In the genomic region with DNA sequence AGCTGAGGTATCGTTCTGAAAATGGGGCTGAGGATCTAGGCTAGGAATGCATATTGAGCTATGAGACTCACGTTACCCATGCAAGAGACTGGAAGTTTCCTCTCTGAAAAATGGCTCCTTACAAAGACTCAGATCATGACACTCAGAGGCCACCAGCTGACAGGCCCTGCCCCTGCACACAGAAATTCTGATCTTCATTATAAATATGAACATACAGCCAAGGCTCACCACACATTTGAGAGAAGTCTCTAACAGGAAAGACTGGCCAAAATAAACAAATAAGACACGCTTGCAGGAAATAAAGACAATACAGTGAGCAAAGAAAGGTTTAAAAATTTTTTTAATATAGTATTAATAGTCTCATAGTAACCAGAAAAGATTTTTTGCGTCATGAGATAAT, we compare ENCODE assay signal across 17 cellular contexts.
"Had no signal": no experiment of that assay in that cellular context is flagged by ENCODE, and none has a peak within 500 bp of the region (broad histone marks: within the 10 kb centered on the region; RNA-seq: fewer than 3 reads in every experiment).

No MANE protein-coding gene starts in this region.

- H3K27ac ChIP-seq: adrenal gland, hepatocyte, left lung, prostate gland, sigmoid colon, thyroid gland had no signal

- DNase-seq: activated CD4-positive, alpha-beta memory T cell treated with anti-CD3 and anti-CD28 coated beads for 36 hours; activated CD4-positive, alpha-beta T cell treated with anti-CD3 and anti-CD28 coated beads for 36 hours; activated naive CD4-positive, alpha-beta T cell treated with anti-CD3 and anti-CD28 coated beads, Interleukin-2, amount 50 U/mL, for 16 hours; activated T-cell treated with anti-CD3 and anti-CD28 coated beads, Interleukin-2, amount 50 U/mL, for 24 hours; adrenal gland; left lung; mesendoderm; occipital lobe; sigmoid colon; stimulated activated CD4-positive, alpha-beta T cell treated with anti-CD3 and anti-CD28 coated beads, Interleukin-1b, Interleukin-23, amount 100 ng/mL, for 48 hours; T-helper 17 cell; thyroid gland had no signal

- H3K27ac Mint-ChIP-seq: activated CD4-positive, alpha-beta memory T cell treated with anti-CD3 and anti-CD28 coated beads for 36 hours; activated CD4-positive, alpha-beta T cell treated with anti-CD3 and anti-CD28 coated beads for 36 hours; activated T-cell treated with anti-CD3 and anti-CD28 coated beads, Interleukin-2, amount 50 U/mL, for 24 hours; natural killer cell treated with Interleukin-12 subunit alpha and Interleukin-12 subunit beta and Interleukin-15 and Interleukin-18, amount 100 ng/mL, for 72 hours; T-helper 17 cell had no signal

- H3K4me2 ChIP-seq: hepatocyte had no signal

- H3K27me3 ChIP-seq: adrenal gland, hepatocyte, left lung, sigmoid colon, thyroid gland had no signal

- H3K4me3 ChIP-seq: adrenal gland, hepatocyte, left lung, prostate gland, sigmoid colon, thyroid gland had no signal

- H3K27me3 Mint-ChIP-seq: activated CD4-positive, alpha-beta memory T cell treated with anti-CD3 and anti-CD28 coated beads for 36 hours; activated T-cell treated with anti-CD3 and anti-CD28 coated beads, Interleukin-2, amount 50 U/mL, for 24 hours; central memory CD8-positive, alpha-beta T cell; natural killer cell treated with Interleukin-12 subunit alpha and Interleukin-12 subunit beta and Interleukin-15 and Interleukin-18, amount 100 ng/mL, for 72 hours; T-helper 17 cell had no signal

- H3K4me1 Mint-ChIP-seq: activated CD4-positive, alpha-beta T cell treated with anti-CD3 and anti-CD28 coated beads for 36 hours; central memory CD8-positive, alpha-beta T cell; T-helper 17 cell had no signal

- FAIRE-seq: keratinocyte had no signal

- H3K4me1 ChIP-seq: adrenal gland, left lung, prostate gland, thyroid gland had no signal

- ATAC-seq: activated CD4-positive, alpha-beta T cell treated with anti-CD3 and anti-CD28 coated beads for 36 hours; left lung; natural killer cell treated with Interleukin-12 subunit alpha and Interleukin-12 subunit beta and Interleukin-15 and Interleukin-18, amount 100 ng/mL, for 72 hours; T-helper 17 cell had no signal

- H2AFZ ChIP-seq: hepatocyte had no signal

- H3K36me3 Mint-ChIP-seq: activated CD4-positive, alpha-beta memory T cell treated with anti-CD3 and anti-CD28 coated beads for 36 hours; natural killer cell treated with Interleukin-12 subunit alpha and Interleukin-12 subunit beta and Interleukin-15 and Interleukin-18, amount 100 ng/mL, for 72 hours had no signal

- H3K79me2 ChIP-seq: hepatocyte had no signal

- H3K4me3 Mint-ChIP-seq: activated CD4-positive, alpha-beta memory T cell treated with anti-CD3 and anti-CD28 coated beads for 36 hours; activated CD4-positive, alpha-beta T cell treated with anti-CD3 and anti-CD28 coated beads for 36 hours; activated T-cell treated with anti-CD3 and anti-CD28 coated beads, Interleukin-2, amount 50 U/mL, for 24 hours; central memory CD8-positive, alpha-beta T cell; natural killer cell treated with Interleukin-12 subunit alpha and Interleukin-12 subunit beta and Interleukin-15 and Interleukin-18, amount 100 ng/mL, for 72 hours; T-helper 17 cell had no signal

- H3K9me3 ChIP-seq: adrenal gland, left lung, prostate gland, sigmoid colon, thyroid gland had no signal

- H3K36me3 ChIP-seq: adrenal gland, left lung, prostate gland, sigmoid colon, thyroid gland had no signal
